In the genomic region with DNA sequence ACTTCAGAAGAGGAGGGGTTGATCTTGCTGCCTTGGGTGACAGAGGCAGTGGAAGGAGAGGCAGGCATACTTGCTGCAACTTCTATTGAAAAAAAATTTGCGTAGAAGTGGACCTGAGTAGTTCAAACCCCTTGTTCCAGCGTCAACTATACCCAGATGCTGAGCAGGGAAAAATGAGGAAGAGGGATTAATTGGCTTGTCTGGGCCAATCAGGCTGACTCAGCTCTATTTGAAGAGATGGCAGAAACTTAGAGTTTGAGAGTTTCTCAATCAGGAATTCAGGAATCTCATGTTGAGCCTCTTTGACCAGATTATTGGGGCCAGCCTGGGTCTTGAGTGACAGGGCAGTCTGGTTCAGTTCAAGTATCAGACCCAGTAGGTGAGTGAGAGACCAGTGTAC, we compare ENCODE assay signal across 13 cellular contexts. TPM values are rescaled to one million over a fixed set of nuclear protein-coding genes. Genes with fewer than 3 reads are reported as not detected.
DNase-seq lines count a peak whose midpoint lies in the region; ATAC-seq and TF ChIP-seq lines count a peak whose summit lies in the region.
"Had no signal": no experiment of that assay in that cellular context is flagged by ENCODE, and none has a peak within 500 bp of the region (broad histone marks: within the 10 kb centered on the region; RNA-seq: fewer than 3 reads in every experiment).

No MANE protein-coding gene starts in this region.

- H3K36me3 ChIP-seq in Loucy (ENCODE audit: insufficient read depth, low read length): peaks cover 51% of the 10 kb centered on the region
- H3K36me3 ChIP-seq in gastrocnemius medialis: peaks cover 0 to 21% of the 10 kb centered on the region in 2 donors

- no peak overlapping the region for H3K4me3 Mint-ChIP-seq in T-helper 2 cell treated with Interferon-gamma antibody and Interleukin-4, amounts not matched to agents 5 μg/mL and 100 μg/mL, for 36 hours
- no peak overlapping the region for H3K4me3 Mint-ChIP-seq in central memory CD8-positive, alpha-beta T cell
- H3K4me3 Mint-ChIP-seq: activated naive CD4-positive, alpha-beta T cell treated with anti-CD3 and anti-CD28 coated beads, Interleukin-2, amount 10 ng/mL, durations not matched to agents 7 days and 5 days had no signal

- TF ChIP-seq CTCF in Loucy (conservative IDR thresholded peaks at IDR 0.05; ENCODE audit: low read length): no peak
- no peak for TF ChIP-seq CTCF in gastrocnemius medialis (IDR thresholded peaks at IDR 0.05 in 4 of 5, conservative IDR thresholded peaks at IDR 0.05 in 1 of 5)

- H3K27ac ChIP-seq in gastrocnemius medialis: peak overlapping the region; percentile 1 to 58 (median 34)

- H3K4me1 ChIP-seq in Loucy (ENCODE audit: insufficient read depth, low read length, poor library complexity, severe bottlenecking): peaks cover 11% of the 10 kb centered on the region
- peaks cover 21 to 34% of the 10 kb centered on the region in 2 donors for H3K4me1 ChIP-seq in gastrocnemius medialis

- DNase-seq in T-helper 2 cell treated with Interferon-gamma antibody and Interleukin-4, amounts not matched to agents 5 μg/mL and 100 μg/mL, for 36 hours (ENCODE audit: low spot score): no peak
- DNase-seq in T-helper 2 cell (no peak), gastrocnemius medialis (no peak), NCI-H524 (lab: John Stamatoyannopoulos, UW) (no peak), SHP77 (lab: John Stamatoyannopoulos, UW) (no peak)
- DNase-seq in central memory CD8-positive, alpha-beta T cell (ENCODE audit: low spot score in 2 of 2): no peak
- no peak for DNase-seq in activated CD8-positive, alpha-beta memory T cell treated with anti-CD3 and anti-CD28 coated beads for 24 hours
- DNase-seq: activated naive CD4-positive, alpha-beta T cell treated with anti-CD3 and anti-CD28 coated beads, Interleukin-2, amount 10 ng/mL, durations not matched to agents 7 days and 5 days; Karpas-422; NCI-H774 had no signal

- no peak overlapping the region for H3K4me3 ChIP-seq in Loucy (ENCODE audit: low read length, poor library complexity, severe bottlenecking)
- no peak overlapping the region for H3K4me3 ChIP-seq in gastrocnemius medialis
- H3K4me3 ChIP-seq: esophagus muscularis mucosa, smooth muscle cell had no signal

- H3K27me3 Mint-ChIP-seq in T-helper 2 cell treated with Interferon-gamma antibody and Interleukin-4, amounts not matched to agents 5 μg/mL and 100 μg/mL, for 36 hours (ENCODE audit: low read depth): no peaks in the 10 kb centered on the region
- no peaks in the 10 kb centered on the region for H3K27me3 Mint-ChIP-seq in central memory CD8-positive, alpha-beta T cell
- H3K27me3 Mint-ChIP-seq: activated naive CD4-positive, alpha-beta T cell treated with anti-CD3 and anti-CD28 coated beads, Interleukin-2, amount 10 ng/mL, durations not matched to agents 7 days and 5 days had no signal

- intact Hi-C loops in gastrocnemius medialis (cut with DNase I; ENCODE audit: low total_unique reads): no loop called here

- H3F3A ChIP-seq in Loucy (ENCODE audit: low read depth): no peaks in the 10 kb centered on the region

- H3K9me2 ChIP-seq in Loucy (replicated peaks; ENCODE audit: low read depth, low read length): no peaks in the 10 kb centered on the region

- H3K9me3 ChIP-seq in Loucy (ENCODE audit: insufficient read depth, low read depth, low read length) (no peaks in the 10 kb centered on the region), gastrocnemius medialis (no peaks in the 10 kb centered on the region)
- H3K9me3 ChIP-seq: esophagus muscularis mucosa had no signal

- H3K79me2 ChIP-seq in Loucy (ENCODE audit: insufficient read depth, low read length): peaks cover 70% of the 10 kb centered on the region

- peak overlapping the region; percentile 43 for H3K27ac Mint-ChIP-seq in T-helper 2 cell treated with Interferon-gamma antibody and Interleukin-4, amounts not matched to agents 5 μg/mL and 100 μg/mL, for 36 hours
- H3K27ac Mint-ChIP-seq in central memory CD8-positive, alpha-beta T cell (ENCODE audit: low read depth): peak overlapping the region; percentile 49
- H3K27ac Mint-ChIP-seq: activated naive CD4-positive, alpha-beta T cell treated with anti-CD3 and anti-CD28 coated beads, Interleukin-2, amount 10 ng/mL, durations not matched to agents 7 days and 5 days had no signal

- peaks cover 14% of the 10 kb centered on the region for H4K20me1 ChIP-seq in Loucy (ENCODE audit: insufficient read depth, low read length, poor library complexity, severe bottlenecking)

- TF ChIP-seq POLR2A in gastrocnemius medialis (IDR thresholded peaks at IDR 0.05): no peak

- ATAC-seq in central memory CD8-positive, alpha-beta T cell (replicated peaks; ENCODE audit: extremely low read depth, poor library complexity, severe bottlenecking): no peak
- no peak for ATAC-seq in gastrocnemius medialis

- H3K36me3 Mint-ChIP-seq in T-helper 2 cell treated with Interferon-gamma antibody and Interleukin-4, amounts not matched to agents 5 μg/mL and 100 μg/mL, for 36 hours (ENCODE audit: low read depth): peaks cover 33% of the 10 kb centered on the region
- H3K36me3 Mint-ChIP-seq in central memory CD8-positive, alpha-beta T cell (ENCODE audit: insufficient read depth): peaks cover 43% of the 10 kb centered on the region

- peak overlapping the region; percentile 48 for H3K9ac ChIP-seq in Loucy (ENCODE audit: low read depth, low read length, poor library complexity, severe bottlenecking)

- no peak overlapping the region for H2AFZ ChIP-seq in Loucy (ENCODE audit: low read length)

- H3K9me3 Mint-ChIP-seq in T-helper 2 cell treated with Interferon-gamma antibody and Interleukin-4, amounts not matched to agents 5 μg/mL and 100 μg/mL, for 36 hours: no peaks in the 10 kb centered on the region
- no peaks in the 10 kb centered on the region for H3K9me3 Mint-ChIP-seq in central memory CD8-positive, alpha-beta T cell
- H3K9me3 Mint-ChIP-seq: activated naive CD4-positive, alpha-beta T cell treated with anti-CD3 and anti-CD28 coated beads, Interleukin-2, amount 10 ng/mL, durations not matched to agents 7 days and 5 days had no signal

- peaks cover 11% of the 10 kb centered on the region for H3K4me1 Mint-ChIP-seq in T-helper 2 cell treated with Interferon-gamma antibody and Interleukin-4, amounts not matched to agents 5 μg/mL and 100 μg/mL, for 36 hours (ENCODE audit: low read depth)
- peaks cover 22% of the 10 kb centered on the region for H3K4me1 Mint-ChIP-seq in central memory CD8-positive, alpha-beta T cell

- H3K4me2 ChIP-seq in Loucy (ENCODE audit: low read depth, low read length, poor library complexity, severe bottlenecking): no peak overlapping the region
- H3K4me2 ChIP-seq: smooth muscle cell had no signal

- H3K27me3 ChIP-seq in Loucy (ENCODE audit: insufficient read depth, low read length, poor library complexity, severe bottlenecking) (no peaks in the 10 kb centered on the region), gastrocnemius medialis (no peaks in the 10 kb centered on the region)
- H3K27me3 ChIP-seq: esophagus muscularis mucosa had no signal

- in situ Hi-C loops in gastrocnemius medialis (cut with MboI; ENCODE audit: low sequenced_read_pairs in 4 of 4): loop anchor here in 1 of 4 donors (25.0 kb wide), 1 partner anchor 121 kb away; no protein-coding TSS in a partner anchor

RNA-seq across cellular contexts. Expression of a gene that starts 17.6 kb away (rescaled TPM):
- 10 to 100 TPM; 35.8 to 41.3 (median 39.8) TPM for total RNA-seq in gastrocnemius medialis

RNA-seq across cellular contexts. Expression of a gene that starts 19.3 kb away (rescaled TPM):
- 1 to 10 TPM; 1.8 to 5.8 (median 5.2) TPM for total RNA-seq in gastrocnemius medialis

RNA-seq across cellular contexts. Expression of a gene that starts 36.2 kb away (rescaled TPM):
- total RNA-seq in gastrocnemius medialis: 10 to 100 TPM; 75.7 to 96.3 (median 85.9) TPM

RNA-seq across cellular contexts. Expression of a gene that starts 57.6 kb away (rescaled TPM):
- 10 to 100 TPM; 16.0 to 34.2 (median 18.3) TPM for total RNA-seq in gastrocnemius medialis
